Comparison of ENCODE assay signal across 1 cellular context in the genomic region with DNA sequence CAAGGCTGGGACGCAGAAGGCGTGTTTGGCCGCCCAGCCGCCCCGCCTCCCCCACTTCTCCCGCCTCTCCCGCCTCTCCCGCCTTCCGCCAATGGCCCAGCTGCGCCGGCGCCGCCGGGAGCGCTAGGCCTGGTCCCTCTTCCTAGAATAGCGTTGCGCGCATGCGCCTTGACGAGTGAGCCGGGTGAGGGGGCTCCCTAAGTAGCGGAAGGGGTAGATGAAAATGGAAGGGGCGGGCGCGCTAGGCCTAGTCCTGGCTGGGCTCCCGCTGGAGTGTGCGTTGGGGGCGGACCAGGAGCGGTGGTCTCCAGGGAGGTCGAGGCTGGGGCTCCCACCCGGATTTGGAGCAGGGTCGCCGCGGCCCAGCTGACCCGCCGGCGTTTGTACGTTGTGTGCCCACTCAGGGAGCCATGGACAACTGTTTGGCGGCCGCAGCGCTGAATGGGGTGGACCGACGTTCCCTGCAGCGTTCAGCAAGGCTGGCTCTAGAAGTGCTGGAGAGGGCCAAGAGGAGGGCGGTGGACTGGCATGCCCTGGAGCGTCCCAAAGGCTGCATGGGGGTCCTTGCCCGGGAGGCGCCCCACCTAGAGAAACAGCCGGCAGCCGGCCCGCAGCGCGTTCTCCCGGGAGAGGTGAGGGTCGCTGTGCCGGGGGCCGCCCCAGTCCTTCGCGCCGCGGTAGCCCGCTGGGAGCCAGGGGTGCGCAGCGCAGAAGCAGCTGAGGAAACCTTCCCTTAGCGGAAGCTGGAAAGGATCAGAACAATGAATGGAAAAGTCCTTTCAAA.
TF ChIP-seq lines count a peak whose summit lies in the region.

A gene with protein sequence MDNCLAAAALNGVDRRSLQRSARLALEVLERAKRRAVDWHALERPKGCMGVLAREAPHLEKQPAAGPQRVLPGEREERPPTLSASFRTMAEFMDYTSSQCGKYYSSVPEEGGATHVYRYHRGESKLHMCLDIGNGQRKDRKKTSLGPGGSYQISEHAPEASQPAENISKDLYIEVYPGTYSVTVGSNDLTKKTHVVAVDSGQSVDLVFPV (plus strand): TSS at position 150 of the 784 bp plus-strand sequence. CDS start 261 bp downstream, at position 411.

TF ChIP-seq in WTC11, 78 proteins besides CTCF, POLR2A, EP300 and RAD21 (continued from another document and continues in another):
- TF ChIP-seq, protein P1, sequence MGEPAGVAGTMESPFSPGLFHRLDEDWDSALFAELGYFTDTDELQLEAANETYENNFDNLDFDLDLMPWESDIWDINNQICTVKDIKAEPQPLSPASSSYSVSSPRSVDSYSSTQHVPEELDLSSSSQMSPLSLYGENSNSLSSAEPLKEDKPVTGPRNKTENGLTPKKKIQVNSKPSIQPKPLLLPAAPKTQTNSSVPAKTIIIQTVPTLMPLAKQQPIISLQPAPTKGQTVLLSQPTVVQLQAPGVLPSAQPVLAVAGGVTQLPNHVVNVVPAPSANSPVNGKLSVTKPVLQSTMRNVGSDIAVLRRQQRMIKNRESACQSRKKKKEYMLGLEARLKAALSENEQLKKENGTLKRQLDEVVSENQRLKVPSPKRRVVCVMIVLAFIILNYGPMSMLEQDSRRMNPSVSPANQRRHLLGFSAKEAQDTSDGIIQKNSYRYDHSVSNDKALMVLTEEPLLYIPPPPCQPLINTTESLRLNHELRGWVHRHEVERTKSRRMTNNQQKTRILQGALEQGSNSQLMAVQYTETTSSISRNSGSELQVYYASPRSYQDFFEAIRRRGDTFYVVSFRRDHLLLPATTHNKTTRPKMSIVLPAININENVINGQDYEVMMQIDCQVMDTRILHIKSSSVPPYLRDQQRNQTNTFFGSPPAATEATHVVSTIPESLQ (CRISPR knock-in tag; IDR thresholded peaks at IDR 0.05): no peak
- TF ChIP-seq ELF4 (CRISPR knock-in tag; IDR thresholded peaks at IDR 0.05; ENCODE audit: low read depth): no peak
- no peak for TF ChIP-seq GRHL2 (CRISPR knock-in tag; IDR thresholded peaks at IDR 0.05; ENCODE audit: insufficient replicate concordance, severe bottlenecking)
- TF ChIP-seq HMGA2 (CRISPR knock-in tag; IDR thresholded peaks at IDR 0.05): no peak
- TF ChIP-seq, protein P2, sequence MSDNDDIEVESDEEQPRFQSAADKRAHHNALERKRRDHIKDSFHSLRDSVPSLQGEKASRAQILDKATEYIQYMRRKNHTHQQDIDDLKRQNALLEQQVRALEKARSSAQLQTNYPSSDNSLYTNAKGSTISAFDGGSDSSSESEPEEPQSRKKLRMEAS (CRISPR knock-in tag; IDR thresholded peaks at IDR 0.05): peak; percentile 73; the same call in 1 of the 2 replicates
- TF ChIP-seq, protein P3, sequence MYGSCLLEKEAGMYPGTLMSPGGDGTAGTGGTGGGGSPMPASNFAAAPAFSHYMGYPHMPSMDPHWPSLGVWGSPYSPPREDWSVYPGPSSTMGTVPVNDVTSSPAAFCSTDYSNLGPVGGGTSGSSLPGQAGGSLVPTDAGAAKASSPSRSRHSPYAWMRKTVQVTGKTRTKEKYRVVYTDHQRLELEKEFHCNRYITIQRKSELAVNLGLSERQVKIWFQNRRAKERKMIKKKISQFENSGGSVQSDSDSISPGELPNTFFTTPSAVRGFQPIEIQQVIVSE (CRISPR knock-in tag; IDR thresholded peaks at IDR 0.05; ENCODE audit: borderline replicate concordance): no peak
- no peak for TF ChIP-seq MYBL2 (CRISPR knock-in tag; IDR thresholded peaks at IDR 0.05)
- TF ChIP-seq FOXK1 (CRISPR knock-in tag; IDR thresholded peaks at IDR 0.05): no peak; the same call in 1 of the 2 replicates
- TF ChIP-seq GABPB1 (CRISPR knock-in tag; IDR thresholded peaks at IDR 0.05): no peak
- TF ChIP-seq NR2C2 (CRISPR knock-in tag; IDR thresholded peaks at IDR 0.05): no peak
- no peak for TF ChIP-seq NFATC4 (CRISPR knock-in tag; IDR thresholded peaks at IDR 0.05)
- TF ChIP-seq ESRRA (CRISPR knock-in tag; IDR thresholded peaks at IDR 0.05; ENCODE audit: borderline replicate concordance): 0 out of 2 replicates have a peak, but pooled peaks have one; percentile 50
- TF ChIP-seq, protein P4, sequence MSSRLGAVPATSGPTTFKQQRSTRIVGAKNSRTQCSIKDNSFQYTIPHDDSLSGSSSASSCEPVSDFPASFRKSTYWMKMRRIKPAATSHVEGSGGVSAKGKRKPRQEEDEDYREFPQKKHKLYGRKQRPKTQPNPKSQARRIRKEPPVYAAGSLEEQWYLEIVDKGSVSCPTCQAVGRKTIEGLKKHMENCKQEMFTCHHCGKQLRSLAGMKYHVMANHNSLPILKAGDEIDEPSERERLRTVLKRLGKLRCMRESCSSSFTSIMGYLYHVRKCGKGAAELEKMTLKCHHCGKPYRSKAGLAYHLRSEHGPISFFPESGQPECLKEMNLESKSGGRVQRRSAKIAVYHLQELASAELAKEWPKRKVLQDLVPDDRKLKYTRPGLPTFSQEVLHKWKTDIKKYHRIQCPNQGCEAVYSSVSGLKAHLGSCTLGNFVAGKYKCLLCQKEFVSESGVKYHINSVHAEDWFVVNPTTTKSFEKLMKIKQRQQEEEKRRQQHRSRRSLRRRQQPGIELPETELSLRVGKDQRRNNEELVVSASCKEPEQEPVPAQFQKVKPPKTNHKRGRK (CRISPR knock-in tag; IDR thresholded peaks at IDR 0.05; ENCODE audit: borderline replicate concordance): no peak
- peak; percentile 66; the same call in 1 of the 2 replicates for TF ChIP-seq ZNF219 (CRISPR knock-in tag; IDR thresholded peaks at IDR 0.05; ENCODE audit: borderline replicate concordance)
- TF ChIP-seq, protein P5, sequence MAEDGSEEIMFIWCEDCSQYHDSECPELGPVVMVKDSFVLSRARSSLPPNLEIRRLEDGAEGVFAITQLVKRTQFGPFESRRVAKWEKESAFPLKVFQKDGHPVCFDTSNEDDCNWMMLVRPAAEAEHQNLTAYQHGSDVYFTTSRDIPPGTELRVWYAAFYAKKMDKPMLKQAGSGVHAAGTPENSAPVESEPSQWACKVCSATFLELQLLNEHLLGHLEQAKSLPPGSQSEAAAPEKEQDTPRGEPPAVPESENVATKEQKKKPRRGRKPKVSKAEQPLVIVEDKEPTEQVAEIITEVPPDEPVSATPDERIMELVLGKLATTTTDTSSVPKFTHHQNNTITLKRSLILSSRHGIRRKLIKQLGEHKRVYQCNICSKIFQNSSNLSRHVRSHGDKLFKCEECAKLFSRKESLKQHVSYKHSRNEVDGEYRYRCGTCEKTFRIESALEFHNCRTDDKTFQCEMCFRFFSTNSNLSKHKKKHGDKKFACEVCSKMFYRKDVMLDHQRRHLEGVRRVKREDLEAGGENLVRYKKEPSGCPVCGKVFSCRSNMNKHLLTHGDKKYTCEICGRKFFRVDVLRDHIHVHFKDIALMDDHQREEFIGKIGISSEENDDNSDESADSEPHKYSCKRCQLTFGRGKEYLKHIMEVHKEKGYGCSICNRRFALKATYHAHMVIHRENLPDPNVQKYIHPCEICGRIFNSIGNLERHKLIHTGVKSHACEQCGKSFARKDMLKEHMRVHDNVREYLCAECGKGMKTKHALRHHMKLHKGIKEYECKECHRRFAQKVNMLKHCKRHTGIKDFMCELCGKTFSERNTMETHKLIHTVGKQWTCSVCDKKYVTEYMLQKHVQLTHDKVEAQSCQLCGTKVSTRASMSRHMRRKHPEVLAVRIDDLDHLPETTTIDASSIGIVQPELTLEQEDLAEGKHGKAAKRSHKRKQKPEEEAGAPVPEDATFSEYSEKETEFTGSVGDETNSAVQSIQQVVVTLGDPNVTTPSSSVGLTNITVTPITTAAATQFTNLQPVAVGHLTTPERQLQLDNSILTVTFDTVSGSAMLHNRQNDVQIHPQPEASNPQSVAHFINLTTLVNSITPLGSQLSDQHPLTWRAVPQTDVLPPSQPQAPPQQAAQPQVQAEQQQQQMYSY (CRISPR knock-in tag; IDR thresholded peaks at IDR 0.05): peak; percentile 21; the same call in 1 of the 2 replicates
- TF ChIP-seq, protein P6, sequence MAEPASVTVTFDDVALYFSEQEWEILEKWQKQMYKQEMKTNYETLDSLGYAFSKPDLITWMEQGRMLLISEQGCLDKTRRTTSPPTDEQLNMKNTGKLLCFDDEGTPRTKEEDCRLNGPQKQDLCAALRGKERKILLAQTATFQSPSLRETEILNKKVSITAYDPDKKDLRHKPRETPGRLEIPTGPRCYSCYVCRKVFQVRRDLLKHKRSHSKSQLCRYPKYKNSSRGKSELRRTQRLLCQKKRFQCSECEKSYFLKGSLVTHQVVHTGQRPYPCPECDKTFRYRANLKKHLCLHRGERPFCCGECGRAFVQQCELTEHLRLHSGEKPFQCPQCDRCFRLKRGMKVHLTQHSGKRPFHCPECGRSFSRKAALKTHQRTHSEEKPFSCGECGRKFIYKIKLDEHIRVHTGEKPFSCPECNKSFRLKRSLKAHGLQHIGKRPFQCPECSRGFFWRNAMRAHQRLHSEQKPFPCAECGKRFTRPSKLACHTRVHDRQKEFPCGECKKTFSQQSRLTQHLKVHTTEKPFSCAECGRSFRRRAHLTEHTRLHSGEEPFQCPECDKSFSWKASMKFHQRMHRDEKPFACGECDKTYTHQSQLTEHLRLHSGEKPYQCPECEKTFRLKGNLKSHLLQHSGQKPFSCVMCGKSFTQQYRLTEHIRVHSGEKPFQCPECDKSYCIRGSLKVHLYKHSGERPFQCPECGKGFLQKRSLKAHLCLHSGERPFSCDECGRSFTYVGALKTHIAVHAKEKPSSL (CRISPR knock-in tag; conservative IDR thresholded peaks at IDR 0.05): no peak
- TF ChIP-seq SP1 (CRISPR knock-in tag; conservative IDR thresholded peaks at IDR 0.05): peak; percentile 48
- TF ChIP-seq SOX15 (CRISPR knock-in tag; IDR thresholded peaks at IDR 0.05): no peak
- no peak for TF ChIP-seq CREB1 (CRISPR knock-in tag; IDR thresholded peaks at IDR 0.05)
- 0 out of 2 replicates have a peak, but pooled peaks have one; percentile 51 for TF ChIP-seq RELA (CRISPR knock-in tag; IDR thresholded peaks at IDR 0.05; ENCODE audit: borderline replicate concordance)
- TF ChIP-seq, protein P7, sequence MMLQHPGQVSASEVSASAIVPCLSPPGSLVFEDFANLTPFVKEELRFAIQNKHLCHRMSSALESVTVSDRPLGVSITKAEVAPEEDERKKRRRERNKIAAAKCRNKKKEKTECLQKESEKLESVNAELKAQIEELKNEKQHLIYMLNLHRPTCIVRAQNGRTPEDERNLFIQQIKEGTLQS (CRISPR knock-in tag; conservative IDR thresholded peaks at IDR 0.05): no peak
- no peak for TF ChIP-seq PRRX2 (CRISPR knock-in tag; IDR thresholded peaks at IDR 0.05)
- TF ChIP-seq, protein P8, sequence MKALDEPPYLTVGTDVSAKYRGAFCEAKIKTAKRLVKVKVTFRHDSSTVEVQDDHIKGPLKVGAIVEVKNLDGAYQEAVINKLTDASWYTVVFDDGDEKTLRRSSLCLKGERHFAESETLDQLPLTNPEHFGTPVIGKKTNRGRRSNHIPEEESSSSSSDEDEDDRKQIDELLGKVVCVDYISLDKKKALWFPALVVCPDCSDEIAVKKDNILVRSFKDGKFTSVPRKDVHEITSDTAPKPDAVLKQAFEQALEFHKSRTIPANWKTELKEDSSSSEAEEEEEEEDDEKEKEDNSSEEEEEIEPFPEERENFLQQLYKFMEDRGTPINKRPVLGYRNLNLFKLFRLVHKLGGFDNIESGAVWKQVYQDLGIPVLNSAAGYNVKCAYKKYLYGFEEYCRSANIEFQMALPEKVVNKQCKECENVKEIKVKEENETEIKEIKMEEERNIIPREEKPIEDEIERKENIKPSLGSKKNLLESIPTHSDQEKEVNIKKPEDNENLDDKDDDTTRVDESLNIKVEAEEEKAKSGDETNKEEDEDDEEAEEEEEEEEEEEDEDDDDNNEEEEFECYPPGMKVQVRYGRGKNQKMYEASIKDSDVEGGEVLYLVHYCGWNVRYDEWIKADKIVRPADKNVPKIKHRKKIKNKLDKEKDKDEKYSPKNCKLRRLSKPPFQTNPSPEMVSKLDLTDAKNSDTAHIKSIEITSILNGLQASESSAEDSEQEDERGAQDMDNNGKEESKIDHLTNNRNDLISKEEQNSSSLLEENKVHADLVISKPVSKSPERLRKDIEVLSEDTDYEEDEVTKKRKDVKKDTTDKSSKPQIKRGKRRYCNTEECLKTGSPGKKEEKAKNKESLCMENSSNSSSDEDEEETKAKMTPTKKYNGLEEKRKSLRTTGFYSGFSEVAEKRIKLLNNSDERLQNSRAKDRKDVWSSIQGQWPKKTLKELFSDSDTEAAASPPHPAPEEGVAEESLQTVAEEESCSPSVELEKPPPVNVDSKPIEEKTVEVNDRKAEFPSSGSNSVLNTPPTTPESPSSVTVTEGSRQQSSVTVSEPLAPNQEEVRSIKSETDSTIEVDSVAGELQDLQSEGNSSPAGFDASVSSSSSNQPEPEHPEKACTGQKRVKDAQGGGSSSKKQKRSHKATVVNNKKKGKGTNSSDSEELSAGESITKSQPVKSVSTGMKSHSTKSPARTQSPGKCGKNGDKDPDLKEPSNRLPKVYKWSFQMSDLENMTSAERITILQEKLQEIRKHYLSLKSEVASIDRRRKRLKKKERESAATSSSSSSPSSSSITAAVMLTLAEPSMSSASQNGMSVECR (CRISPR knock-in tag; IDR thresholded peaks at IDR 0.05; ENCODE audit: borderline replicate concordance): peak; percentile 63; the same call in 1 of the 2 replicates
- TF ChIP-seq, protein P9, sequence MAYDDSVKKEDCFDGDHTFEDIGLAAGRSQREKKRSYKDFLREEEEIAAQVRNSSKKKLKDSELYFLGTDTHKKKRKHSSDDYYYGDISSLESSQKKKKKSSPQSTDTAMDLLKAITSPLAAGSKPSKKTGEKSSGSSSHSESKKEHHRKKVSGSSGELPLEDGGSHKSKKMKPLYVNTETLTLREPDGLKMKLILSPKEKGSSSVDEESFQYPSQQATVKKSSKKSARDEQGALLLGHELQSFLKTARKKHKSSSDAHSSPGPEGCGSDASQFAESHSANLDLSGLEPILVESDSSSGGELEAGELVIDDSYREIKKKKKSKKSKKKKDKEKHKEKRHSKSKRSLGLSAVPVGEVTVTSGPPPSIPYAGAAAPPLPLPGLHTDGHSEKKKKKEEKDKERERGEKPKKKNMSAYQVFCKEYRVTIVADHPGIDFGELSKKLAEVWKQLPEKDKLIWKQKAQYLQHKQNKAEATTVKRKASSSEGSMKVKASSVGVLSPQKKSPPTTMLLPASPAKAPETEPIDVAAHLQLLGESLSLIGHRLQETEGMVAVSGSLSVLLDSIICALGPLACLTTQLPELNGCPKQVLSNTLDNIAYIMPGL (CRISPR knock-in tag; IDR thresholded peaks at IDR 0.05): peak; percentile 92
- TF ChIP-seq, protein P10, sequence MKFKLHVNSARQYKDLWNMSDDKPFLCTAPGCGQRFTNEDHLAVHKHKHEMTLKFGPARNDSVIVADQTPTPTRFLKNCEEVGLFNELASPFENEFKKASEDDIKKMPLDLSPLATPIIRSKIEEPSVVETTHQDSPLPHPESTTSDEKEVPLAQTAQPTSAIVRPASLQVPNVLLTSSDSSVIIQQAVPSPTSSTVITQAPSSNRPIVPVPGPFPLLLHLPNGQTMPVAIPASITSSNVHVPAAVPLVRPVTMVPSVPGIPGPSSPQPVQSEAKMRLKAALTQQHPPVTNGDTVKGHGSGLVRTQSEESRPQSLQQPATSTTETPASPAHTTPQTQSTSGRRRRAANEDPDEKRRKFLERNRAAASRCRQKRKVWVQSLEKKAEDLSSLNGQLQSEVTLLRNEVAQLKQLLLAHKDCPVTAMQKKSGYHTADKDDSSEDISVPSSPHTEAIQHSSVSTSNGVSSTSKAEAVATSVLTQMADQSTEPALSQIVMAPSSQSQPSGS (CRISPR knock-in tag; IDR thresholded peaks at IDR 0.05; ENCODE audit: borderline replicate concordance, low read depth): no peak
- TF ChIP-seq MXD4 (CRISPR knock-in tag; IDR thresholded peaks at IDR 0.05; ENCODE audit: borderline replicate concordance): no peak
- TF ChIP-seq, protein P11, sequence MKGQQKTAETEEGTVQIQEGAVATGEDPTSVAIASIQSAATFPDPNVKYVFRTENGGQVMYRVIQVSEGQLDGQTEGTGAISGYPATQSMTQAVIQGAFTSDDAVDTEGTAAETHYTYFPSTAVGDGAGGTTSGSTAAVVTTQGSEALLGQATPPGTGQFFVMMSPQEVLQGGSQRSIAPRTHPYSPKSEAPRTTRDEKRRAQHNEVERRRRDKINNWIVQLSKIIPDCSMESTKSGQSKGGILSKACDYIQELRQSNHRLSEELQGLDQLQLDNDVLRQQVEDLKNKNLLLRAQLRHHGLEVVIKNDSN (CRISPR knock-in tag; IDR thresholded peaks at IDR 0.05): no peak
- peak; percentile 84 for TF ChIP-seq ETV6 (CRISPR knock-in tag; IDR thresholded peaks at IDR 0.05)
- no peak for TF ChIP-seq ZNF121 (CRISPR knock-in tag; IDR thresholded peaks at IDR 0.05)
- 0 out of 2 replicates have a peak, but pooled peaks have one; percentile 58 for TF ChIP-seq ZNF232 (CRISPR knock-in tag; IDR thresholded peaks at IDR 0.05)
- TF ChIP-seq JAZF1 (CRISPR knock-in tag; IDR thresholded peaks at IDR 0.05): no peak
